9 cellular contexts compared by ENCODE assay signal in the genomic region with DNA sequence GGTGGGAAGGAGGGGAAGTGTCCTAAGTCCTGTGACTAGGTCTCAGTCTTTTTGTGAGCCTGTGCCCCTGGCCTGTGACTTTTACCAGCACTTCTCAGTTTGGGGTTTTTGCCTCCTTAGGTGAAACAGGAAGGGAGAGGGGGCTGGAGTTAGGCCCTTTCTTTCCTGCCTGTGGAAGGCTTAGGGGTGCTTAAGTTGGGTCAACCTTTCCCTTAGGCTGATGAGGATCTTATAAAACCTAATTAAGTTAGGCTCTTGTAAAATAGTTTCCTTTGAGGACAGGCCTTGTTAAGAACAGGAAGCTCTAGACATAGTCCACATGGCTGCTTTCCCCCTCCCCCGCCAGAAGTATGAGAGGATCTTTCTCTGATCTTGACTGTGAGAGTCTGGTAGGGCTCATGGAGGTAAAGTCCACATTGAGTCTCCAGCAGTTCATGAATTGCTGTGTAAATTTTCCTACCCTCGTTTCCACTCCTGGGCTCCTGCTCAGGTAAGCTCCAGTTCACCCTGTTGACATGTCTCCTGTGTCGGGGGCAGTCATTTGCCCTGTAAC. TPM values are rescaled to one million over a fixed set of nuclear protein-coding genes. Genes with fewer than 3 reads are reported as not detected.
DNase-seq lines count a peak whose midpoint lies in the region; ATAC-seq and TF ChIP-seq lines count a peak whose summit lies in the region.
"Had no signal": no experiment of that assay in that cellular context is flagged by ENCODE, and none has a peak within 500 bp of the region (broad histone marks: within the 10 kb centered on the region; RNA-seq: fewer than 3 reads in every experiment).

No MANE protein-coding gene starts in this region.

- H3K4me1 ChIP-seq in colonic mucosa = no peaks in the 10 kb centered on the region

- ATAC-seq in SK-N-SH treated with all-trans-retinoic acid at 6 μM for 48 hours (peak; percentile 82), omental fat pad (ENCODE audit: low FRiP score) (no peak), HG03108 (IDR thresholded peaks at IDR 0.05; ENCODE audit: unreplicated experiment) (no peak)

- peak overlapping the region; percentile 53 for H3K27ac ChIP-seq in colonic mucosa

- no peaks in the 10 kb centered on the region for H3K27me3 ChIP-seq in colonic mucosa
- no peaks in the 10 kb centered on the region for H3K27me3 ChIP-seq in MG63

- TF ChIP-seq CTCF in colonic mucosa (IDR thresholded peaks at IDR 0.05) = no peak
- no peak for TF ChIP-seq CTCF in omental fat pad (IDR thresholded peaks at IDR 0.05)
- TF ChIP-seq CTCF in foreskin fibroblast (IDR thresholded peaks at IDR 0.05; ENCODE audit: low read depth, low read length) = no peak

- intact Hi-C loops in colonic mucosa (cut with DNase I) = no loop called here

- peak overlapping the region in 1 of 2 donors; percentile 2 for H3K9ac ChIP-seq in colonic mucosa (ENCODE audit: low read depth in 2 of 2, low read length in 2 of 2)

- H3K36me3 ChIP-seq in colonic mucosa (no peaks in the 10 kb centered on the region), MG63 (no peaks in the 10 kb centered on the region; the same call in 1 of the 2 replicates)

- DNase-seq in HT-29 (ENCODE audit: low spot score) (peak; percentile 62), colonic mucosa (peak; percentile 70), omental fat pad (ENCODE audit: low spot score) (no peak), MG63 (no peak), foreskin fibroblast (no peak)
- peak; percentile 34 to 42 for DNase-seq in stimulated activated CD4-positive, alpha-beta T cell treated with anti-CD3 and anti-CD28 coated beads, Interleukin-2, amount 100 ng/mL, for 24 hours
- DNase-seq: GOT3 had no signal

- H3K9me3 ChIP-seq in colonic mucosa (no peaks in the 10 kb centered on the region), MG63 (no peaks in the 10 kb centered on the region)

- H3K4me3 ChIP-seq in colonic mucosa (no peak overlapping the region), MG63 (no peak overlapping the region), foreskin fibroblast (ENCODE audit: low read depth in 1 of 2, low read length in 2 of 2) (no peak overlapping the region)

TF ChIP-seq in SK-N-SH treated with all-trans-retinoic acid at 6 μM for 48 hours, 23 proteins besides CTCF, POLR2A, EP300 and RAD21:
- no peak for TF ChIP-seq ZC3H10 (CRISPR knock-in tag; IDR thresholded peaks at IDR 0.05)
- TF ChIP-seq TCF4 (CRISPR knock-in tag; IDR thresholded peaks at IDR 0.05; ENCODE audit: borderline replicate concordance) = peak; percentile 23; the same call in 1 of the 2 replicates

RNA-seq across cellular contexts. Expression of gene DNASE1, which starts 17.0 kb away (rescaled TPM):
- 27.1 and 46.6 TPM in 2 replicates for total RNA-seq in HT-29 (2014; rRNA removed; shearing (Covaris generic))
- total RNA-seq in colonic mucosa = 10 to 100 TPM; 10.4 to 22.2 TPM
- 10 to 100 TPM in 3 of 4 donors, 1 to 10 TPM in 1; 4.6 to 14.8 (median 12.3) TPM for total RNA-seq in omental fat pad
- total RNA-seq in MG63 (2014; rRNA removed; shearing (Covaris generic); ENCODE audit: low replicate concordance) = 6.9 and 17.8 TPM in 2 replicates

RNA-seq across cellular contexts. Expression of gene SLX4, which starts 26.0 kb away (rescaled TPM):
- 6.1 and 6.4 TPM in 2 replicates for total RNA-seq in HT-29 (2014; rRNA removed; shearing (Covaris generic))
- total RNA-seq in colonic mucosa (1 to 10 TPM; 3.5 to 6.3 TPM), omental fat pad (1 to 10 TPM; 2.9 to 4.4 (median 3.3) TPM)
- 2.6 and 4.8 TPM in 2 replicates for total RNA-seq in MG63 (2014; rRNA removed; shearing (Covaris generic); ENCODE audit: low replicate concordance)

Comparison
In these comparisons a context has a peak if more than half of its experiments do, and no peak if none do; other contexts are left out.
1. DNase-seq: peak in HT-29 (single experiment), colonic mucosa (single experiment) and stimulated activated CD4-positive, alpha-beta T cell treated with anti-CD3 and anti-CD28 coated beads, Interleukin-2, amount 100 ng/mL, for 24 hours (2 of 2); none in omental fat pad (single experiment), MG63 (single experiment) and foreskin fibroblast (0 of 2).